In the genomic region with DNA sequence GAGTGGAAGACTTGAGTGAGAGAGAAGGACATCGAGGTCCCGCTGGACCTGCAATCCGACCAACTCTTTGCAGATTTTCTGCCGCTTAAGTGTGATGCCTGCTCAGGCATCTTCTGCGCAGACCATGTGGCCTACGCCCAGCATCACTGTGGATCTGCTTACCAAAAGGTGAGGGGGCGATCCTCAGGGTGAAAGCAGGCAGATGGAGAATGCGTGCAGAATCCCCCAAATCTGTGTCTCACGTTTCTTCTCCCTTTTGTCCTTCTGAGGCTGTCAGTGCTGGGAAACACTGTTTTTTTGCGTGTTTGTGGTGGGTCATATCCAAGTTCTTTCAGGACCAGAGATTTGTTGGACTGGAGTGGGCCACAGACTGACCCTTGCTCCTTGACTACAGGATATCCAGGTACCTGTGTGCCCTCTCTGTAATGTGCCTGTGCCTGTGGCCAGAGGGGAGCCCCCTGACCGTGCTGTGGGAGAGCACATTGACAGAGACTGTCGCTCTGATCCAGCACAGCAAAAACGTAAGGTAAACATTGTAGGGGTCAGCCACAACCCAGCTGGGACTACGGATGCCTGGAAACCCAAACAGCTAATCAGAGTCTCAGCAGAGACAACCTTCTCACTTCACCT, we compare ENCODE assay signal across 7 cellular contexts. TPM values are rescaled to one million over a fixed set of nuclear protein-coding genes. Genes with fewer than 3 reads are reported as not detected.
DNase-seq lines count a peak whose midpoint lies in the region; ATAC-seq and TF ChIP-seq lines count a peak whose summit lies in the region.

No MANE protein-coding gene starts in this region.

- H3K36me3 ChIP-seq in HUES64 (ENCODE audit: insufficient read depth, low read length): peaks cover 36% of the 10 kb centered on the region

- 0 out of 2 replicates have a peak, but pooled peaks cover 3% of the 10 kb centered on the region for H3K4me1 ChIP-seq in HUES64 (ENCODE audit: insufficient read depth, low read length)

- 46% methylated on average over 14 of the region's 14 CpGs for WGBS in HUES64

- DNase-seq in amniotic epithelial cell (ENCODE audit: low read depth) (peak; percentile 7), inferior parietal cortex (ENCODE audit: extremely low spot score) (peak; percentile 43), substantia nigra (lab: John Stamatoyannopoulos, UW) (no peak), GM13976 (ENCODE audit: low spot score) (no peak)

- peak overlapping the region; percentile 44 for H3K9ac ChIP-seq in HUES64 (ENCODE audit: low read depth, low read length)

- H3K27me3 ChIP-seq in HUES64 (ENCODE audit: insufficient read depth, low read length): no peaks in the 10 kb centered on the region

- TF ChIP-seq CTCF in GM13976 (IDR thresholded peaks at IDR 0.05; ENCODE audit: borderline replicate concordance, control extremely low read depth, extremely low read depth, insufficient read depth, missing control alignments): no peak

- no peaks in the 10 kb centered on the region for H3K9me3 ChIP-seq in HUES64 (ENCODE audit: insufficient read depth, low read depth, low read length)

- in situ Hi-C loops in GM13976 (cut with MboI; ENCODE audit: low sequenced_read_pairs, unreplicated experiment): no loop called here

- peak overlapping the region; percentile 69 for H3K4me3 ChIP-seq in HUES64 (ENCODE audit: low read length)

- ATAC-seq in HG02885 (IDR thresholded peaks at IDR 0.05; ENCODE audit: poor library complexity, unreplicated experiment): no peak
- ATAC-seq in GM21360 (IDR thresholded peaks at IDR 0.05; ENCODE audit: unreplicated experiment): no peak

- H3K27ac ChIP-seq in HUES64 (ENCODE audit: low read depth, low read length): no peak overlapping the region
- H3K27ac ChIP-seq in substantia nigra (ENCODE audit: low read depth, low read length, poor library complexity, severe bottlenecking): peak overlapping the region; percentile 97

RNA-seq across cellular contexts. Expression of gene ZFAND2B, which starts 0.8 kb away (rescaled TPM):
- polyA plus RNA-seq in HUES64 (2013, experiment 1 of 2): 14.8 TPM
- 16.7 TPM for polyA plus RNA-seq in HUES64 (2013, experiment 2 of 2)

RNA-seq across cellular contexts. Expression of gene ABCB6, which starts 11.4 kb away (rescaled TPM):
- polyA plus RNA-seq in HUES64 (2013, experiment 1 of 2): 16.3 TPM
- polyA plus RNA-seq in HUES64 (2013, experiment 2 of 2): 20.2 TPM

RNA-seq across cellular contexts. Expression of gene ATG9A, which starts 22.1 kb away (rescaled TPM):
- polyA plus RNA-seq in HUES64 (2013, experiment 1 of 2): 24.4 TPM
- 34.3 TPM for polyA plus RNA-seq in HUES64 (2013, experiment 2 of 2)

RNA-seq across cellular contexts. Expression of gene ANKZF1, which starts 22.2 kb away (rescaled TPM):
- polyA plus RNA-seq in HUES64 (2013, experiment 1 of 2): 17.8 TPM
- 18.8 TPM for polyA plus RNA-seq in HUES64 (2013, experiment 2 of 2)

RNA-seq across cellular contexts. Expression of gene RETREG2, which starts 29.3 kb away (rescaled TPM):
- 46.8 TPM for polyA plus RNA-seq in HUES64 (2013, experiment 1 of 2)
- polyA plus RNA-seq in HUES64 (2013, experiment 2 of 2): 48.8 TPM

Comparison
In these comparisons a context has a peak if more than half of its experiments do, and no peak if none do; other contexts are left out.
1. DNase-seq: peak in amniotic epithelial cell (single experiment) and inferior parietal cortex (single experiment); none in substantia nigra (0 of 49) and GM13976 (single experiment).